In the genomic region with DNA sequence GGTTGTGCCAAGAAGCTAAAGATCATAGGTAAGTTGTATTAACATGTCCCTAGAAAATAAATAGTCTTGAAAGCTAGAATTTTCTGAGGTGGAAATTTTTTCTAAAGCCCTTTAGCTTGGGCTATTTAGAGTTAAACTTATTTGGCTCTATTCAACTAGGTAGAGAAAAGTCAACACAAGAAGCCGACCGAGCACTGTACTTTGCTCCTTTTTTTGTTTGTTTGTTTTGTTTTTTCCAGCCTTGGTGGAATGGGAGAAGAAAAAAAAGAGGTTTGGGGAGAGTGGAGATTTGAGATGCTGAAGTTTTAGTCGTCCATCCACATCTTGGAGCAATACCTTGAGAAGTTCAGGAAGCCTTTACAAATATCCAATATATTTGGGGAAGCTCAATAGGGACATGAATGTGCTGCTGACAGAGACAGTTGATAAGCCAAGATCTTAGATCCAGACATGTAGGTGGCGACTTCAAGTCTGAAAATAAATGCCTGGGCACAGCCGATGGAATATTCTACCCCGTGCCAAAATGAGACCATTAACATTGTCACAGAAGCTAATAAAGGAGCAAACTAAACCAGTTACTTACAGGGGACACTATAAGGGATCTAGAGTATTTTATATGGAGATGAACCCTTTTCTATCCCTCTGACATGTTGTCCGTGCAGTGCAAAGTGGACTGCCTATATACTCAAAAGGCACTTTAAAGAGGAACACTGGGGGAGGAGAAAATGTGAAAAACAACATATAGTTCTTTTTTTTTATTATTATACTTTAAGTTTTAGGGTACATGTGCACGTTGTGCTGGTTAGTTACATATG, we compare ENCODE assay signal across 23 cellular contexts.
"Had no signal": no experiment of that assay in that cellular context is flagged by ENCODE, and none has a peak within 500 bp of the region (broad histone marks: within the 10 kb centered on the region; RNA-seq: fewer than 3 reads in every experiment).

No MANE protein-coding gene starts in this region.

- DNase-seq: activated CD4-positive, alpha-beta T cell treated with anti-CD3 and anti-CD28 coated beads for 1 hour; activated CD4-positive, alpha-beta T cell treated with anti-CD3 and anti-CD28 coated beads, Interleukin-2, amount 10 ng/mL, durations not matched to agents 24 days and 14 days; activated CD4-positive, alpha-beta T cell treated with anti-CD3 and anti-CD28 coated beads, Interleukin-2, amount 50 U/mL, for 48 hours; activated CD8-positive, alpha-beta memory T cell treated with anti-CD3 and anti-CD28 coated beads, Interleukin-2, amount 10 ng/mL, durations not matched to agents 7 days and 5 days; activated effector memory CD4-positive, alpha-beta T cell treated with Interleukin-2 at 50 U/mL for 16 hours; activated naive CD4-positive, alpha-beta T cell; activated T-cell treated with anti-CD3 and anti-CD28 coated beads, Interleukin-2, amount 50 U/mL, for 24 hours; aorta; Karpas-422; MM.1S; NCI-H1105 treated with DMSO at 0.1 percent for 48 hours; NCI-H146; NCI-H1930; NCI-H2171; NCI-H2227 treated with DMSO at 0.1 percent for 48 hours; NCI-H510A; NCI-H526 treated with DMSO at 0.1 percent for 48 hours; Peyer's patch; SHP77 treated with DMSO at 0.1 percent for 48 hours had no signal

- ATAC-seq: activated CD8-positive, alpha-beta memory T cell treated with anti-CD3 and anti-CD28 coated beads, Interleukin-2, amount 10 ng/mL, durations not matched to agents 7 days and 5 days; K562; WTC11 had no signal

- H3K27me3 ChIP-seq: cardiac muscle cell, Peyer's patch had no signal

- H3K36me3 ChIP-seq: cardiac muscle cell, Peyer's patch had no signal

- H3K4me1 ChIP-seq: Peyer's patch had no signal

- H3K27ac ChIP-seq: cardiac muscle cell, Peyer's patch, RWPE1 had no signal

- H3K9me3 ChIP-seq: Peyer's patch had no signal

- H3K4me3 ChIP-seq: cardiac muscle cell, K562, Peyer's patch had no signal

- FAIRE-seq: K562 had no signal
